In the genomic region with DNA sequence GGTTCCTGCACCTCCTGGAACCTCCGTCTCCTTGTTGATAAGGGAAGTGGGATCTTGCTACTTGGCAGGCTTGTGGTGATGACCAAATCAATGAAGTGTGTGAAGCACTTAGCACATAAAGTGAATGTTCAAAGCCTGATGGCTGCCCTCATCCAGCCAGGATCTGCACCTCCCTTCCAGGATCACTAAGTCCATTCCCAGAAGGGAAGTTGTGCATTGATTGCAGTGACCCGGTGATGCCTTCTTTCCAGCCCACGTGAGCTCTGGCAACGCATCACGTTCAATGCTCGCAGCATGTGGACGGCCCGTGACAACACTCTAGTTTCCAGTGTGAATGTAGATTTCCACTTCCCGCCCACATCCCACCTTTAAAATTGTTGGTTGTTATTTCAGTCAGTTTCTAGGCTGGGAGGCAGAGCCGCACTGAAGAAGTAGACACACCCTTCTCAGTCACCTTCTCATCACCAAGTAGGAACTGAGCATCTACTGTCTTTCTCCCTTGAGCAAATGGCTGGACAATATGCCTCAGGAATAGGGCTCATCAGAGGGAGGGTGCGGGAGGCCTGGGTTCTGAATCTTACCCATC, we compare ENCODE assay signal across 6 cellular contexts. TPM values are rescaled to one million over a fixed set of nuclear protein-coding genes. Genes with fewer than 3 reads are reported as not detected.
"Had no signal": no experiment of that assay in that cellular context is flagged by ENCODE, and none has a peak within 500 bp of the region (broad histone marks: within the 10 kb centered on the region; RNA-seq: fewer than 3 reads in every experiment).

No MANE protein-coding gene starts in this region.

RNA-seq across cellular contexts. Expression of a gene that starts 6.2 kb away (rescaled TPM):
- total RNA-seq: GM23338, H1, H9, HepG2, HT-29 had no signal
- polyA plus RNA-seq: GM23338, HepG2, IgD-negative memory B cell had no signal
